Comparison of ENCODE assay signal across 8 cellular contexts in the genomic region with DNA sequence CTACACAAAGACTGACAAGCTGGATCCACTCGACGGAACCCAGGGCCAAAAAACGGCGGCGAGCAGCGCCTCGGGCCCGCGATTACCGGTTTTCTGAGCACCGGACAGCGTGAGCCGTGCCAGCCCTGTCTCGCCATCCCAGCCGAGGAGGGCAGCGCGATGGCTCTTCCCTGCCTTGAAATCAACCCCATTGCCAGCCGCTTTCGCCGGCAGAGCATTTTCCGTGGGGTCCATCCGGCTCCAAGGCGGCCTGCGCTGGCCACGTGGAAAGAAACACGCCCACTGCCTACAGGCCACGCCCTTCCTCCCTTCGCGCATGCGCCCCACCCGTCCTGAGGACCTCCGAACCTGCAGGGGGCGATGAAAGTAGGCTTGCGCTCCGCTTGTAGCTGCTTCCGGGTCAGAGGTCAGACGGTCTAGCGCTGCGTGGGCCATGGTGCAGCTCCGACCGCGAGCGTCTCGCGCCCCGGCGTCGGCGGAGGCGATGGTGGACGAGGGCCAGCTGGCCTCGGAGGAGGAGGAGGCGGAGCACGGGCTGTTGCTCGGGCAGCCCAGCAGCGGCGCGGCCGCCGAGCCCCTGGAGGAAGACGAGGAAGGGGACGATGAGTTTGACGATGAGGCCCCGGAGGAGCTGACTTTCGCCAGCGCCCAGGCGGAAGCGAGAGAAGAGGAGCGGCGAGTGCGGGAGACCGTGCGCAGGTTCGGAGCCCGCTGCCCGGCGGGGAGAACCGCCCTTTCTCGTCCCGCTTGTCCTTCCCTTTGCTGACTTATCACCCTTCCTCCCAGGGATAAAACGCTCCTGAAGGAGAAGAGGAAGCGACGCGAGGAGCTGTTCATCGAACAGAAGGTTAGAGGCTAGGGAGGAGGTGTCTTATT. TPM values are rescaled to one million over a fixed set of nuclear protein-coding genes. Genes with fewer than 3 reads are reported as not detected.
DNase-seq lines count a peak whose midpoint lies in the region; ATAC-seq lines count a peak whose summit lies in the region.

A gene (plus strand): TSS at position 410 of the 876 bp plus-strand sequence. CDS start 24 bp downstream, at position 434.

- H3K4me1 Mint-ChIP-seq in memory B cell = peaks cover 33% of the 10 kb centered on the region

- peak within 1 kb of the TSS; percentile 98 for H3K27ac Mint-ChIP-seq in memory B cell

- peaks cover 26% of the 10 kb centered on the region for H3K36me3 ChIP-seq in effector memory CD4-positive, alpha-beta T cell (ENCODE audit: control insufficient read depth, insufficient read depth, low read length)

- CTCF ChIA-PET in activated CD8-positive, alpha-beta memory T cell treated with anti-CD3 and anti-CD28 coated beads for 36 hours (lab: Charles Lee) = interaction anchor here (0.7 to 3.9 kb wide), 13 partner anchors 9 to 287 kb away, joined by 3 to 24 read pairs (median 4); a partner anchor contains a TSS

- H3K4me1 ChIP-seq in effector memory CD4-positive, alpha-beta T cell (ENCODE audit: control insufficient read depth, insufficient read depth, low read length, poor library complexity, severe bottlenecking) = peaks cover 12% of the 10 kb centered on the region

- ATAC-seq in GM19468 (IDR thresholded peaks at IDR 0.05; ENCODE audit: extremely low read depth, unreplicated experiment) (peak; percentile 77), memory B cell (ENCODE audit: low read depth) (peak; percentile 89)

- POLR2A ChIA-PET in activated CD8-positive, alpha-beta memory T cell treated with anti-CD3 and anti-CD28 coated beads for 36 hours (lab: Charles Lee) = interaction anchor here (0.5 to 2.4 kb wide), 14 partner anchors 9 to 288 kb away, joined by 3 to 20 read pairs (median 4); a partner anchor contains a TSS

- H3K27me3 ChIP-seq in effector memory CD4-positive, alpha-beta T cell (replicated peaks; ENCODE audit: control insufficient read depth, insufficient read depth, low read length, poor library complexity, severe bottlenecking) = no peaks in the 10 kb centered on the region

- peak within 1 kb of the TSS; percentile 81 for H3K27ac ChIP-seq in effector memory CD4-positive, alpha-beta T cell (ENCODE audit: insufficient read depth, low read length, poor library complexity, severe bottlenecking)

- peak within 1 kb of the TSS; percentile 93 for H3K4me3 Mint-ChIP-seq in memory B cell

- peaks cover 9% of the 10 kb centered on the region for H3K36me3 Mint-ChIP-seq in memory B cell

- H3K9me3 Mint-ChIP-seq in memory B cell = no peaks in the 10 kb centered on the region

- no peaks in the 10 kb centered on the region for H3K9me3 ChIP-seq in effector memory CD4-positive, alpha-beta T cell (ENCODE audit: control insufficient read depth, low read length)

- H3K4me3 ChIP-seq in effector memory CD4-positive, alpha-beta T cell (ENCODE audit: insufficient read depth, low read depth, low read length, poor library complexity, severe bottlenecking) = peak within 1 kb of the TSS; percentile 86

- H3K27me3 Mint-ChIP-seq in memory B cell = no peaks in the 10 kb centered on the region

- DNase-seq in COR-L47 (lab: John Stamatoyannopoulos, UW) (peak; percentile 99), HT-29 (ENCODE audit: low spot score) (peak; percentile 99), memory B cell (ENCODE audit: low spot score in 2 of 2) (peak; percentile 98 to 99)
- DNase-seq in NK-92 treated with Interleukin-12 subunit alpha and Interleukin-12 subunit beta, amount 100 ng/mL, for 24 hours (lab: John Stamatoyannopoulos, UW) = peak; percentile 97
- DNase-seq in effector memory CD4-positive, alpha-beta T cell = peak; percentile 95 to 98 (median 97)
- DNase-seq in stimulated activated CD8-positive, alpha-beta memory T cell treated with anti-CD3 and anti-CD28 coated beads, Interleukin-12 subunit alpha, Interleukin-12 subunit beta, amount 100 ng/mL, for 24 hours (ENCODE audit: extremely low read depth) = peak; percentile 91

RNA-seq across cellular contexts. Expression of the gene that starts here (rescaled TPM):
- 54.9 and 71.6 TPM in 2 replicates for total RNA-seq in HT-29 (2014; rRNA removed; shearing (Covaris generic))
- total RNA-seq in activated CD8-positive, alpha-beta memory T cell treated with anti-CD3 and anti-CD28 coated beads for 36 hours = 100 to 1,000 TPM; 110 to 120 TPM

Comparison
In these comparisons a context has a peak if more than half of its experiments do, and no peak if none do; other contexts are left out.
1. Peak in every context shown above with its lines: DNase-seq, ATAC-seq, H3K4me3 ChIP-seq and H3K27ac ChIP-seq.